ENCODE assay signal across 24 cellular contexts in the genomic region with DNA sequence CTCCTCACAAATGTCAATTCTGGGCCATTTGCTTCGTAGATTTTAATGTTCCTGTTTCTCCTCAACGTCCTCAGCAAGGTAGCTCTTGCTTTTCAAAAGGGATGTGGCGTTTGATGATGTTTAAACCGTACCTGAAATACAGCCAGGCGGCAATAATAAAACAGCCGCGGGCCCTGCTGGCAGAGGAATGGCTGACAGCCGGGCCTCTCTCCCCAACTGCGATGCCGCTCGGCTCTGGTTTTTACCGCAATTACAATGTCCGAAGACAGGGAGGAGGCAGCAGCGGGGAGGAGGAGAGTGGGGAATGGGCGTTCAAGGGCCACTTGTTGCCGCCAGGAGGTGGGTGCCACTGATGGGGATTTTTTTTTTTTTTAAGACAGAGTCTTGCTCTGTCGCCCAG.
"Had no signal": no experiment of that assay in that cellular context is flagged by ENCODE, and none has a peak within 500 bp of the region (broad histone marks: within the 10 kb centered on the region; RNA-seq: fewer than 3 reads in every experiment).

No MANE protein-coding gene starts in this region.

- H3K4me1 ChIP-seq: breast epithelium, suprapubic skin, transverse colon had no signal

- H3K4me2 ChIP-seq: smooth muscle cell had no signal

- H3K4me3 Mint-ChIP-seq: activated naive CD8-positive, alpha-beta T cell treated with anti-CD3 and anti-CD28 coated beads for 36 hours; activated T-cell treated with anti-CD3 and anti-CD28 coated beads, Interleukin-2, amount 50 U/mL, for 4 hours; central memory CD8-positive, alpha-beta T cell; endodermal cell; memory B cell; stimulated activated memory B cell treated with anti-CD40 and anti-IgM and Interleukin-4, amounts not matched to agents 10 μg/mL and 1 μg/mL and 100 μg/mL, for 72 hours had no signal

- H3K9me3 Mint-ChIP-seq: activated naive CD8-positive, alpha-beta T cell treated with anti-CD3 and anti-CD28 coated beads for 36 hours; activated T-cell treated with anti-CD3 and anti-CD28 coated beads, Interleukin-2, amount 50 U/mL, for 4 hours; central memory CD8-positive, alpha-beta T cell; endodermal cell; memory B cell; stimulated activated memory B cell treated with anti-CD40 and anti-IgM and Interleukin-4, amounts not matched to agents 10 μg/mL and 1 μg/mL and 100 μg/mL, for 72 hours had no signal

- H3K9me3 ChIP-seq: breast epithelium, esophagus squamous epithelium, heart left ventricle, stomach, suprapubic skin, transverse colon had no signal

- H3K36me3 Mint-ChIP-seq: activated naive CD8-positive, alpha-beta T cell treated with anti-CD3 and anti-CD28 coated beads for 36 hours; memory B cell; stimulated activated memory B cell treated with anti-CD40 and anti-IgM and Interleukin-4, amounts not matched to agents 10 μg/mL and 1 μg/mL and 100 μg/mL, for 72 hours had no signal

- H3K27me3 ChIP-seq: breast epithelium, esophagus squamous epithelium, heart left ventricle, stomach, suprapubic skin, transverse colon had no signal

- H3K4me1 Mint-ChIP-seq: central memory CD8-positive, alpha-beta T cell had no signal

- ATAC-seq: activated T-cell treated with anti-CD3 and anti-CD28 coated beads, Interleukin-2, amount 50 U/mL, for 4 hours; sciatic nerve; stimulated activated memory B cell treated with anti-CD40 and anti-IgM and Interleukin-4, amounts not matched to agents 10 μg/mL and 1 μg/mL and 100 μg/mL, for 72 hours had no signal

- H3K27me3 Mint-ChIP-seq: activated naive CD8-positive, alpha-beta T cell treated with anti-CD3 and anti-CD28 coated beads for 36 hours; central memory CD8-positive, alpha-beta T cell; stimulated activated memory B cell treated with anti-CD40 and anti-IgM and Interleukin-4, amounts not matched to agents 10 μg/mL and 1 μg/mL and 100 μg/mL, for 72 hours had no signal

- H3K36me3 ChIP-seq: breast epithelium, heart left ventricle, stomach, suprapubic skin, transverse colon had no signal

- H3K27ac Mint-ChIP-seq: activated naive CD8-positive, alpha-beta T cell treated with anti-CD3 and anti-CD28 coated beads for 36 hours; endodermal cell; memory B cell; stimulated activated memory B cell treated with anti-CD40 and anti-IgM and Interleukin-4, amounts not matched to agents 10 μg/mL and 1 μg/mL and 100 μg/mL, for 72 hours had no signal

- H3K27ac ChIP-seq: breast epithelium, coronary artery, esophagus squamous epithelium, stomach, suprapubic skin, transverse colon had no signal

- DNase-seq: activated CD4-positive, alpha-beta T cell treated with anti-CD3 and anti-CD28 coated beads for 4 hours; activated CD4-positive, alpha-beta T cell treated with anti-CD3 and anti-CD28 coated beads, Interleukin-2, amount 50 U/mL, for 48 hours; activated CD4-positive, CD25-positive, alpha-beta regulatory T cell; activated CD8-positive, alpha-beta memory T cell treated with anti-CD3 and anti-CD28 coated beads, Interleukin-2, amount 50 U/mL, for 48 hours; activated naive CD4-positive, alpha-beta T cell treated with Interleukin-2 at 50 U/mL for 16 hours; activated naive CD8-positive, alpha-beta T cell treated with anti-CD3 and anti-CD28 coated beads for 36 hours; activated T-cell treated with anti-CD3 and anti-CD28 coated beads, Interleukin-2, amount 50 U/mL, for 4 hours; endodermal cell; esophagus squamous epithelium; islet precursor cell; occipital lobe; stimulated activated CD4-positive, alpha-beta T cell treated with anti-CD3 and anti-CD28 coated beads, Interleukin-15, amount 100 ng/mL, for 24 hours; stomach; T1000; transverse colon had no signal

- H3K4me3 ChIP-seq: breast epithelium, coronary artery, esophagus squamous epithelium, heart left ventricle, smooth muscle cell, stomach, suprapubic skin, transverse colon had no signal
